In genomic region chr1:209485759-209486158, GRCh38 we compare ENCODE assay signal across 17 cellular contexts.
"Had no signal": no experiment of that assay in that cellular context is flagged by ENCODE, and none has a peak within 500 bp of the region (broad histone marks: within the 10 kb centered on the region; RNA-seq: fewer than 3 reads in every experiment).

No MANE protein-coding gene starts in this region.

- H2AFZ ChIP-seq: PC-9 had no signal

- DNase-seq: KBM-7, NCI-H1417 treated with DMSO at 0.1 percent for 48 hours, NCI-H146, NCI-H1930, NCI-H2107, NCI-H2227 treated with DMSO at 0.1 percent for 48 hours, NCI-H510A treated with DMSO at 0.1 percent for 48 hours, NCI-H526, NCI-H82, OCI-M1, PC-9, Peyer's patch, Right ventricle myocardium superior, SIG-M5 had no signal

- H3K4me1 ChIP-seq: Peyer's patch, SJSA1 had no signal

- H3K36me3 ChIP-seq: MG63, Peyer's patch, SJSA1 had no signal

- H3K4me2 ChIP-seq: PC-9 had no signal

- H3K9me3 ChIP-seq: MG63, Peyer's patch, SJSA1 had no signal

- H3K27me3 ChIP-seq: MG63, Peyer's patch, SJSA1 had no signal

- H3K27ac ChIP-seq: PC-9, Peyer's patch, SJSA1, SK-N-MC had no signal

- H3K4me3 ChIP-seq: MG63, PC-9, Peyer's patch, SJSA1, SK-N-MC had no signal
